Comparison of ENCODE assay signal across 17 cellular contexts in the genomic region with DNA sequence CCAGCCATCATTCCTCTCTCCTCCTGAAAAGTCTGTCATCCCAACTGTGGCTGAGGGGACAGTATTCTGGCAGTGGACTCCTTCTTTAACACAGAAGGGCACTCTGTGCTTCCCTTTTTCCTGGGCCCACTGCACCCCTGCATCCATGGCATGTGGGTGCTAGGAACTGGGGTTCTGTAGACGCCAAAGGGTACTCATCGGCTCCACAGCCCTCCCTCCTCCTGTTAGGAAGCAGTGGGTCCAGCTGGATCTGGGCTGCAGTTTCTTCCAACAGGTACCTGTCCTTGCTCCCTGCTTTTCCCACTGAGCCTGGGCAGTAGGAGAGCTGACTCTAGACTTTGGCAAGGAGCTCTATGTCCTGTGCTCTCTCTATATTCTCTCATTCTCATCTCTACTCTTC.
"Had no signal": no experiment of that assay in that cellular context is flagged by ENCODE, and none has a peak within 500 bp of the region (broad histone marks: within the 10 kb centered on the region; RNA-seq: fewer than 3 reads in every experiment).

No MANE protein-coding gene starts in this region.

- H3K27me3 Mint-ChIP-seq: activated CD4-positive, alpha-beta T cell treated with anti-CD3 and anti-CD28 coated beads, Interleukin-2, amount 10 ng/mL, durations not matched to agents 7 days and 5 days had no signal

- H3K9me3 ChIP-seq: esophagus muscularis mucosa, tibial nerve had no signal

- H3K27ac ChIP-seq: esophagus muscularis mucosa, SK-N-MC, tibial nerve had no signal

- DNase-seq: activated CD4-positive, alpha-beta T cell treated with anti-CD3 and anti-CD28 coated beads, Interleukin-2, amount 10 ng/mL, durations not matched to agents 7 days and 5 days; activated CD8-positive, alpha-beta T cell treated with anti-CD3 and anti-CD28 coated beads, Interleukin-2, amount 10 ng/mL, durations not matched to agents 7 days and 5 days; activated naive CD4-positive, alpha-beta T cell treated with anti-CD3 and anti-CD28 coated beads, Interleukin-2, amount 50 U/mL, for 16 hours; amygdala; effector memory CD4-positive, alpha-beta T cell; immature natural killer cell; mesendoderm; natural killer cell; stimulated activated CD4-positive, alpha-beta T cell treated with anti-CD3 and anti-CD28 coated beads, Interleukin-12 subunit alpha, Interleukin-12 subunit beta, amount 100 ng/mL, for 4 hours; stimulated activated CD4-positive, alpha-beta T cell treated with anti-CD3 and anti-CD28 coated beads, Interleukin-1b, Interleukin-23, amount 100 ng/mL, for 48 hours; stimulated activated naive CD8-positive, alpha-beta T cell treated with anti-CD3 and anti-CD28 coated beads, Interleukin-15, Interleukin-2, amounts not matched to agents 100 U/mL and 50 U/mL, for 24 hours; substantia nigra had no signal

- H3K27me3 ChIP-seq: esophagus muscularis mucosa, tibial nerve had no signal

- H3K36me3 ChIP-seq: tibial nerve had no signal

- ATAC-seq: activated CD8-positive, alpha-beta T cell treated with anti-CD3 and anti-CD28 coated beads, Interleukin-2, amount 10 ng/mL, durations not matched to agents 7 days and 5 days; natural killer cell; stimulated activated naive CD8-positive, alpha-beta T cell treated with anti-CD3 and anti-CD28 coated beads, Interleukin-15, Interleukin-2, amounts not matched to agents 100 U/mL and 50 U/mL, for 24 hours; WTC11 had no signal

- H3K27ac Mint-ChIP-seq: activated CD4-positive, alpha-beta T cell treated with anti-CD3 and anti-CD28 coated beads, Interleukin-2, amount 10 ng/mL, durations not matched to agents 7 days and 5 days; natural killer cell; T-helper 2 cell treated with Interferon-gamma antibody and Interleukin-4, amounts not matched to agents 5 μg/mL and 100 μg/mL, for 36 hours; WTC11 had no signal

- H3K4me3 ChIP-seq: esophagus muscularis mucosa, SK-N-MC, tibial nerve had no signal

- H3K9me3 Mint-ChIP-seq: activated CD4-positive, alpha-beta T cell treated with anti-CD3 and anti-CD28 coated beads, Interleukin-2, amount 10 ng/mL, durations not matched to agents 7 days and 5 days; immature natural killer cell; natural killer cell; T-helper 2 cell treated with Interferon-gamma antibody and Interleukin-4, amounts not matched to agents 5 μg/mL and 100 μg/mL, for 36 hours; WTC11 had no signal

- H3K4me3 Mint-ChIP-seq: activated CD4-positive, alpha-beta T cell treated with anti-CD3 and anti-CD28 coated beads, Interleukin-2, amount 10 ng/mL, durations not matched to agents 7 days and 5 days; activated CD8-positive, alpha-beta T cell treated with anti-CD3 and anti-CD28 coated beads, Interleukin-2, amount 10 ng/mL, durations not matched to agents 7 days and 5 days; immature natural killer cell; natural killer cell; T-helper 2 cell treated with Interferon-gamma antibody and Interleukin-4, amounts not matched to agents 5 μg/mL and 100 μg/mL, for 36 hours; WTC11 had no signal

- H3K36me3 Mint-ChIP-seq: natural killer cell, WTC11 had no signal
